8 cellular contexts compared by ENCODE assay signal in the genomic region with DNA sequence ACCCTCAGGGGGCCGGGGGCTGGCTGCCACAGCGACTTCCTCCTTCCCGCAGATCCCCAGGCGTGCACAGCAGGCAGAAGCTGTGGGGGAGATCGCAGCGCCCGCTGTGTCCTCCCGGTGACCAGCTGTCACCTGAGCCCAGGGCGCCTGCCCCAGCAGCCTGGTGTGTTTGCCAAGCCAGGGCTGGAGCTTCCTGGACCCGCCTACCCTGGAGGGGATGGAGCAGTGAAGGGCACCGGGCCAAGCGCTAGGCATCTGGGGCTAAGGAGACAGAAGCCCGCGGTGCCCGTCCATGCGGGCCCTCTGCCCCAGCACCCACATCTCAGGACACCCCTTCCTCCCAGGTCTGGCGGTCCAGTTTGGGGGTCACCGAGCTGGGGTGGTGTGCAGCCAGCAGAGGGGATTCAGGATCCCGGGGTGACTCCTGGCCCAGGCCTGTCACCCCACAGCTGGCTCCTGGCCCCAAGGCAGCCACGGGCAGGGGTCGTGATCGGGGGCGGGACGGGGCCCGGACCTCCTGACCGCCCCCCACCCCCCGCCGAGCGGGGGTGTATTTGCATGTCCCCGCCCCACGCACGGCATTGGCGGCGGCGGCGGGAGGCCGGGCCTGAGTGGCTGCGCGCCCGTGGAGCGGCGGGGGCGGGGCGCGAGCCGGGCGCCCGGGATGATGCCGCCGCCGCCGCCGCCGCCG. TPM values are rescaled to one million over a fixed set of nuclear protein-coding genes. Genes with fewer than 3 reads are reported as not detected.
DNase-seq lines count a peak whose midpoint lies in the region; ATAC-seq and TF ChIP-seq lines count a peak whose summit lies in the region.

A gene with protein sequence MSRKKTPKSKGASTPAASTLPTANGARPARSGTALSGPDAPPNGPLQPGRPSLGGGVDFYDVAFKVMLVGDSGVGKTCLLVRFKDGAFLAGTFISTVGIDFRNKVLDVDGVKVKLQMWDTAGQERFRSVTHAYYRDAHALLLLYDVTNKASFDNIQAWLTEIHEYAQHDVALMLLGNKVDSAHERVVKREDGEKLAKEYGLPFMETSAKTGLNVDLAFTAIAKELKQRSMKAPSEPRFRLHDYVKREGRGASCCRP (plus strand): TSS at position 645 of the 691 bp plus-strand sequence. CDS start 159 bp downstream, outside the sequence.

- H3K27me3 ChIP-seq in esophagus (ENCODE audit: control insufficient read depth in 1 of 2, insufficient read depth in 2 of 2, low read length in 2 of 2): no peaks in the 10 kb centered on the region

- DNase-seq in NCI-H69 (lab: John Stamatoyannopoulos, UW): peak; percentile 99
- peak; percentile 41 for DNase-seq in activated T-cell treated with anti-CD3 and anti-CD28 coated beads, Interleukin-2, amount 50 U/mL, for 4 hours
- peak; percentile 39 for DNase-seq in middle frontal gyrus (ENCODE audit: extremely low spot score, low spot score)

- H3K4me3 Mint-ChIP-seq in activated T-cell treated with anti-CD3 and anti-CD28 coated beads, Interleukin-2, amount 50 U/mL, for 4 hours: peak within 1 kb of the TSS; percentile 54

- peaks cover 0 to 7% of the 10 kb centered on the region in 2 donors for H3K36me3 ChIP-seq in esophagus (ENCODE audit: control insufficient read depth in 2 of 2, insufficient read depth in 2 of 2, low read length in 1 of 2)

- H3K4me1 Mint-ChIP-seq in activated T-cell treated with anti-CD3 and anti-CD28 coated beads, Interleukin-2, amount 50 U/mL, for 4 hours (ENCODE audit: low read depth): peaks cover 15% of the 10 kb centered on the region

- H3K4me3 ChIP-seq in esophagus (ENCODE audit: low read depth in 1 of 2, low read length in 2 of 2): peak within 1 kb of the TSS; percentile 34 to 45

- no peaks in the 10 kb centered on the region for H3K27me3 Mint-ChIP-seq in activated T-cell treated with anti-CD3 and anti-CD28 coated beads, Interleukin-2, amount 50 U/mL, for 4 hours (ENCODE audit: low read depth)

- no peaks in the 10 kb centered on the region for H3K9me3 ChIP-seq in esophagus (ENCODE audit: control insufficient read depth in 2 of 2, insufficient read depth in 1 of 2, low read depth in 1 of 2, low read length in 1 of 2)

- H3K27ac ChIP-seq in C4-2B (peak within 1 kb of the TSS; percentile 99), esophagus (ENCODE audit: low read depth in 2 of 2, low read length in 1 of 2) (peak within 1 kb of the TSS; percentile 50 to 84), temporal lobe (ENCODE audit: low read depth, low read length) (peak within 1 kb of the TSS; percentile 61)

- peaks cover 11% of the 10 kb centered on the region for H3K36me3 Mint-ChIP-seq in activated T-cell treated with anti-CD3 and anti-CD28 coated beads, Interleukin-2, amount 50 U/mL, for 4 hours (ENCODE audit: insufficient read depth)

- H3K4me1 ChIP-seq in esophagus (ENCODE audit: control insufficient read depth in 2 of 2, insufficient read depth in 2 of 2, low read length in 1 of 2): peaks cover 20 to 33% of the 10 kb centered on the region in 2 donors

- no peaks in the 10 kb centered on the region for H3K9me3 Mint-ChIP-seq in activated T-cell treated with anti-CD3 and anti-CD28 coated beads, Interleukin-2, amount 50 U/mL, for 4 hours

- ATAC-seq in HG03045 (IDR thresholded peaks at IDR 0.05; ENCODE audit: unreplicated experiment) (peak; percentile 32), GM19395 (IDR thresholded peaks at IDR 0.05; ENCODE audit: unreplicated experiment) (no peak)
- ATAC-seq in activated T-cell treated with anti-CD3 and anti-CD28 coated beads, Interleukin-2, amount 50 U/mL, for 4 hours: peak; percentile 38 to 51

- no peak for TF ChIP-seq CTCF in C4-2B (conservative IDR thresholded peaks at IDR 0.05)

- WGBS in esophagus, 2 donors: 6 to 7% methylated on average over 25 to 55 of the region's 55 CpGs

RNA-seq across cellular contexts. Expression of the gene that starts here (rescaled TPM):
- total RNA-seq in activated T-cell treated with anti-CD3 and anti-CD28 coated beads, Interleukin-2, amount 50 U/mL, for 4 hours: not detected
- polyA plus RNA-seq in esophagus: 1 to 10 TPM; 1.1 to 4.7 TPM
- 4.4 TPM for total RNA-seq in temporal lobe

Comparison
In these comparisons a context has a peak if more than half of its experiments do, and no peak if none do; other contexts are left out.
1. Peak in DNase-seq and ATAC-seq in activated T-cell treated with anti-CD3 and anti-CD28 coated beads, Interleukin-2, amount 50 U/mL, for 4 hours; RNA of the gene not detected or under 1 TPM.
2. DNase-seq: peak in every context shown above with its lines; median percentile 99 in NCI-H69; 41 in activated T-cell treated with anti-CD3 and anti-CD28 coated beads, Interleukin-2, amount 50 U/mL, for 4 hours; 39 in middle frontal gyrus.